In genomic region chr1:34176830-34177613, GRCh38 we compare ENCODE assay signal across 17 cellular contexts. TPM values are rescaled to one million over a fixed set of nuclear protein-coding genes. Genes with fewer than 3 reads are reported as not detected.
DNase-seq lines count a peak whose midpoint lies in the region; ATAC-seq and TF ChIP-seq lines count a peak whose summit lies in the region.
"Had no signal": no experiment of that assay in that cellular context is flagged by ENCODE, and none has a peak within 500 bp of the region (broad histone marks: within the 10 kb centered on the region; RNA-seq: fewer than 3 reads in every experiment).

C1orf94 (plus strand) TSS chr1:34176907; CDS start chr1:34177790, 883 bp downstream.

- H3K4me2 ChIP-seq in hepatocyte, result peak within 1 kb of the TSS; percentile 61
- H3K4me2 ChIP-seq in neuronal stem cell (ENCODE audit: insufficient read depth, low read length, poor library complexity, severe bottlenecking), result peak within 1 kb of the TSS; percentile 64
- H3K4me2 ChIP-seq: KMS-11 had no signal

- DNase-seq in D341Med (ENCODE audit: low spot score), result peak; percentile 30
- peak; percentile 56 for DNase-seq in WTC11 (ENCODE audit: low spot score)
- no peak for DNase-seq in hepatocyte (ENCODE audit: low spot score)
- DNase-seq in neuronal stem cell (ENCODE audit: low spot score), result no peak
- no peak for DNase-seq in COLO668 (lab: John Stamatoyannopoulos, UW; ENCODE audit: unreplicated experiment)
- DNase-seq in SKM-1 (lab: John Stamatoyannopoulos, UW; ENCODE audit: unreplicated experiment), result no peak
- DNase-seq in NCI-H187 (lab: John Stamatoyannopoulos, UW), result no peak
- DNase-seq in NCI-H1092 treated with DMSO at 0.1 percent for 48 hours (lab: John Stamatoyannopoulos, UW), result no peak
- DNase-seq: activated gamma-delta T cell treated with Interleukin-2 at 50 U/mL for 16 hours; CD8-positive, alpha-beta memory T cell; effector memory CD4-positive, alpha-beta T cell; NCI-H1105; NCI-H524 had no signal

- CTCF ChIA-PET in WTC11 (lab: Charles Lee), result interaction anchor here (0.6 to 3.9 kb wide), 10 partner anchors 9 to 1682 kb away, joined by 3 to 33 read pairs (median 5); partner anchors contain the start of gene CSMD2

- no peak within 1 kb of the TSS for H3K27ac Mint-ChIP-seq in WTC11
- H3K27ac Mint-ChIP-seq: CD8-positive, alpha-beta memory T cell had no signal

- H4K8ac ChIP-seq in neuronal stem cell (ENCODE audit: low read depth, low read length), result no peak within 1 kb of the TSS

- peak within 1 kb of the TSS; percentile 24 for H3K9ac ChIP-seq in neuronal stem cell (ENCODE audit: low read depth, low read length, poor library complexity)
- H3K9ac ChIP-seq: KMS-11 had no signal

- H2BK12ac ChIP-seq in neuronal stem cell (ENCODE audit: low read length), result no peak within 1 kb of the TSS

- H3K27me3 Mint-ChIP-seq in WTC11 (ENCODE audit: low read depth), result peaks cover 15% of the 10 kb centered on the region

- WGBS in hepatocyte (ENCODE audit: low lambda C conversion rate, missing lambda C conversion rate), result 26% methylated on average over 43 of the region's 58 CpGs
- no CpG with 5 or more reads among the region's 58 CpGs for WGBS in neuronal stem cell (ENCODE audit: extremely low coverage in 2 of 2, insufficient read length in 2 of 2, insufficient replicate concordance in 1 of 2), 2 donors

- no peak within 1 kb of the TSS for H2BK5ac ChIP-seq in neuronal stem cell (ENCODE audit: low read length)

- peaks cover 58% of the 10 kb centered on the region for H3K4me1 Mint-ChIP-seq in WTC11
- H3K4me1 Mint-ChIP-seq: CD8-positive, alpha-beta memory T cell; neural crest cell had no signal

- H3K36me3 Mint-ChIP-seq in WTC11, result no peaks in the 10 kb centered on the region
- H3K36me3 Mint-ChIP-seq: CD8-positive, alpha-beta memory T cell had no signal

- peak within 1 kb of the TSS; percentile 73 for H3K18ac ChIP-seq in neuronal stem cell (ENCODE audit: low read length)

- H4K91ac ChIP-seq in neuronal stem cell (ENCODE audit: low read depth, low read length, poor library complexity), result no peak within 1 kb of the TSS

- H3K9me2 ChIP-seq in hepatocyte (replicated peaks; ENCODE audit: insufficient read depth), result no peaks in the 10 kb centered on the region

- H3K4me3 ChIP-seq in hepatocyte, result no peak within 1 kb of the TSS
- H3K4me3 ChIP-seq in neuronal stem cell (ENCODE audit: low read length in 2 of 2), result peak within 1 kb of the TSS in 1 of 2 donors; percentile 64

- H2AK5ac ChIP-seq in neuronal stem cell (ENCODE audit: low read depth, low read length), result no peak within 1 kb of the TSS

- peak; percentile 71 for ATAC-seq in WTC11

- H3K9me3 Mint-ChIP-seq in WTC11, result no peaks in the 10 kb centered on the region
- H3K9me3 Mint-ChIP-seq: neural crest cell had no signal

- H3K4me3 Mint-ChIP-seq in WTC11, result peak within 1 kb of the TSS; percentile 56
- H3K4me3 Mint-ChIP-seq: CD8-positive, alpha-beta memory T cell; neural crest cell had no signal

- H3K14ac ChIP-seq in neuronal stem cell (ENCODE audit: low read length), result no peak within 1 kb of the TSS

- no peak within 1 kb of the TSS for H2AFZ ChIP-seq in hepatocyte
- no peak within 1 kb of the TSS for H2AFZ ChIP-seq in neuronal stem cell (ENCODE audit: low read length)

- H3K9me3 ChIP-seq in hepatocyte (ENCODE audit: low read depth), result no peaks in the 10 kb centered on the region
- H3K9me3 ChIP-seq in neuronal stem cell (replicated peaks in 1 of 2; ENCODE audit: control insufficient read depth in 2 of 2, insufficient read depth in 1 of 2, low read depth in 1 of 2, low read length in 2 of 2), result no peaks in the 10 kb centered on the region

- no peak within 1 kb of the TSS for H2BK15ac ChIP-seq in neuronal stem cell (ENCODE audit: low read length)

- H3K36me3 ChIP-seq in hepatocyte (replicated peaks; ENCODE audit: insufficient read depth, low read depth) (no peaks in the 10 kb centered on the region), neuronal stem cell (replicated peaks in 1 of 2; ENCODE audit: control insufficient read depth in 2 of 2, insufficient read depth in 2 of 2, low read length in 2 of 2) (no peaks in the 10 kb centered on the region)

- H4K20me1 ChIP-seq in hepatocyte (ENCODE audit: insufficient read depth, poor library complexity, severe bottlenecking), result no peaks in the 10 kb centered on the region

- H3K27me3 ChIP-seq in hepatocyte, result peaks cover 82% of the 10 kb centered on the region
- H3K27me3 ChIP-seq in neuronal stem cell (ENCODE audit: control insufficient read depth in 3 of 3, insufficient read depth in 3 of 3, low read depth in 1 of 3, low read length in 3 of 3), result peaks cover 0 to 43% (median 20%) of the 10 kb centered on the region in 3 experiments

- H3K23ac ChIP-seq in neuronal stem cell (ENCODE audit: low read depth, low read length, poor library complexity), result no peak within 1 kb of the TSS

- no peak within 1 kb of the TSS for H2BK120ac ChIP-seq in neuronal stem cell (ENCODE audit: low read depth, low read length)

- H3K27ac ChIP-seq in hepatocyte (no peak within 1 kb of the TSS), neuronal stem cell (replicated peaks; ENCODE audit: low read length) (no peak within 1 kb of the TSS)
- H3K27ac ChIP-seq: KMS-11 had no signal

- TF ChIP-seq CTCF in WTC11 (IDR thresholded peaks at IDR 0.05) (no peak), hepatocyte (IDR thresholded peaks at IDR 0.05; ENCODE audit: poor library complexity) (no peak)

- no peaks in the 10 kb centered on the region for H3K79me1 ChIP-seq in neuronal stem cell (ENCODE audit: low read depth, low read length)

- POLR2A ChIA-PET in WTC11 (lab: Charles Lee), result interaction anchor here (2.6 to 4.1 kb wide), 2 partner anchors 11 to 12 kb away, joined by 14 to 29 read pairs; partner anchors contain the start of gene CSMD2

- peaks cover 4% of the 10 kb centered on the region for H3K4me1 ChIP-seq in hepatocyte (ENCODE audit: insufficient read depth)
- H3K4me1 ChIP-seq in neuronal stem cell (ENCODE audit: control insufficient read depth in 2 of 2, insufficient read depth in 1 of 2, low read depth in 1 of 2, low read length in 2 of 2), result no peaks in the 10 kb centered on the region

- no peak within 1 kb of the TSS for H3K4ac ChIP-seq in neuronal stem cell (ENCODE audit: low read length)

- no peaks in the 10 kb centered on the region for H3K79me2 ChIP-seq in hepatocyte

TF ChIP-seq in WTC11, 78 proteins besides CTCF, POLR2A, EP300 and RAD21 (continues in another document):
- TF ChIP-seq GABPB1 (CRISPR knock-in tag; IDR thresholded peaks at IDR 0.05), result no peak
- no peak for TF ChIP-seq MYBL2 (CRISPR knock-in tag; IDR thresholded peaks at IDR 0.05)
- TF ChIP-seq EMX1 (CRISPR knock-in tag; IDR thresholded peaks at IDR 0.05), result no peak
- TF ChIP-seq CREB1 (CRISPR knock-in tag; IDR thresholded peaks at IDR 0.05), result no peak
- no peak for TF ChIP-seq MXD4 (CRISPR knock-in tag; IDR thresholded peaks at IDR 0.05; ENCODE audit: borderline replicate concordance)
- TF ChIP-seq ZNF317 (CRISPR knock-in tag; IDR thresholded peaks at IDR 0.05; ENCODE audit: borderline replicate concordance, low read depth), result no peak
- TF ChIP-seq HMGA2 (CRISPR knock-in tag; IDR thresholded peaks at IDR 0.05), result no peak
- TF ChIP-seq, protein P1, sequence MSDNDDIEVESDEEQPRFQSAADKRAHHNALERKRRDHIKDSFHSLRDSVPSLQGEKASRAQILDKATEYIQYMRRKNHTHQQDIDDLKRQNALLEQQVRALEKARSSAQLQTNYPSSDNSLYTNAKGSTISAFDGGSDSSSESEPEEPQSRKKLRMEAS (CRISPR knock-in tag; IDR thresholded peaks at IDR 0.05), result 0 out of 2 replicates have a peak, but pooled peaks have one; percentile 20
- peak; percentile 69 for TF ChIP-seq ZNF121 (CRISPR knock-in tag; IDR thresholded peaks at IDR 0.05)
- TF ChIP-seq, protein P2, sequence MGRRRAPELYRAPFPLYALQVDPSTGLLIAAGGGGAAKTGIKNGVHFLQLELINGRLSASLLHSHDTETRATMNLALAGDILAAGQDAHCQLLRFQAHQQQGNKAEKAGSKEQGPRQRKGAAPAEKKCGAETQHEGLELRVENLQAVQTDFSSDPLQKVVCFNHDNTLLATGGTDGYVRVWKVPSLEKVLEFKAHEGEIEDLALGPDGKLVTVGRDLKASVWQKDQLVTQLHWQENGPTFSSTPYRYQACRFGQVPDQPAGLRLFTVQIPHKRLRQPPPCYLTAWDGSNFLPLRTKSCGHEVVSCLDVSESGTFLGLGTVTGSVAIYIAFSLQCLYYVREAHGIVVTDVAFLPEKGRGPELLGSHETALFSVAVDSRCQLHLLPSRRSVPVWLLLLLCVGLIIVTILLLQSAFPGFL (CRISPR knock-in tag; IDR thresholded peaks at IDR 0.05; ENCODE audit: borderline replicate concordance), result no peak
- no peak for TF ChIP-seq SOX15 (CRISPR knock-in tag; IDR thresholded peaks at IDR 0.05)
- no peak for TF ChIP-seq ZNF232 (CRISPR knock-in tag; IDR thresholded peaks at IDR 0.05)
- no peak for TF ChIP-seq FOXJ3 (CRISPR knock-in tag; IDR thresholded peaks at IDR 0.05; ENCODE audit: borderline replicate concordance)
- no peak for TF ChIP-seq IRF1 (CRISPR knock-in tag; IDR thresholded peaks at IDR 0.05)
- TF ChIP-seq FOXP4 (CRISPR knock-in tag; IDR thresholded peaks at IDR 0.05), result no peak
- 0 out of 2 replicates have a peak, but pooled peaks have one; percentile 24 for TF ChIP-seq FOXP1 (CRISPR knock-in tag; IDR thresholded peaks at IDR 0.05; ENCODE audit: borderline replicate concordance)

RNA-seq across cellular contexts. Expression of gene C1orf94, which starts in this region (rescaled TPM):
- total RNA-seq in WTC11 (2021), result 5.5 to 6.0 TPM (median 5.5 TPM) in 3 replicates
- total RNA-seq in hepatocyte, result not detected in 2 replicates
- not detected in 2 replicates for polyA plus RNA-seq in hepatocyte
- 0.11 TPM for polyA plus RNA-seq in neuronal stem cell (2013, experiment 1 of 2)
- polyA plus RNA-seq in neuronal stem cell (2013, experiment 2 of 2), result 0.11 TPM
- total RNA-seq: CD8-positive, alpha-beta memory T cell; neural crest cell; pulmonary artery endothelial cell; subcutaneous adipose tissue had no signal
- polyA plus RNA-seq: CD8-positive, alpha-beta memory T cell had no signal

Comparison
In these comparisons a context has a peak if more than half of its experiments do, and no peak if none do; other contexts are left out.
1. DNase-seq: peak in D341Med (single experiment) and WTC11 (single experiment); none in hepatocyte (single experiment), neuronal stem cell (single experiment), COLO668 (single experiment), SKM-1 (single experiment), NCI-H187 (0 of 2) and NCI-H1092 treated with DMSO at 0.1 percent for 48 hours (single experiment).